Comparison of ENCODE assay signal across 23 cellular contexts in the genomic region with DNA sequence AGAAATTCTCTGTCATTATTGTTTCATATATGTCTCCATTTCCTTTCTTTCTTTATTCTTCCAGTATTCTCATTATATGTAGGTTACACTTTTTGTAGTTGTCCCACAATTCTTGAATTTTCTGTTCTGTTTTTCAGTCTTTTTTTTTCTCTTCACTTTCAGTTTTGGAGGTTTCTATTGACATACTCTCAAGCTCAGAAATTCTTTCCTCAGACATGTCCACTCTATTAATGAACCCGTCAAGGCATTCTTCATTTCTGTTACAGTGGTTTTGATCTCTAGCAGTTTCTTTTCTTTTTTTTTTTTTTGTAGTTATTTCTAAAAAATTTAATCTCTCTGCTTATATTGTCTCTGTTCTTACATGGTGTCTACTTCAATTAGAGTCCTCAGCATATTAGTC. TPM values are rescaled to one million over a fixed set of nuclear protein-coding genes. Genes with fewer than 3 reads are reported as not detected.
"Had no signal": no experiment of that assay in that cellular context is flagged by ENCODE, and none has a peak within 500 bp of the region (broad histone marks: within the 10 kb centered on the region; RNA-seq: fewer than 3 reads in every experiment).

No MANE protein-coding gene starts in this region.

- H3K27ac ChIP-seq: RWPE1 had no signal

- DNase-seq: IMR-90; Karpas-422; KG1; MV-4-11; NCI-H1048; NCI-H1105; NCI-H1417; NCI-H146; NCI-H1694 treated with DMSO at 0.1 percent for 48 hours; NCI-H1930; NCI-H2081; NCI-H2107; NCI-H2227 treated with DMSO at 0.1 percent for 48 hours; NCI-H524; NCI-H69; NCI-H774; NK-92 treated with Interleukin-12 subunit alpha and Interleukin-12 subunit beta, amount 100 ng/mL, for 24 hours; PC-3; SHP77 had no signal

- ATAC-seq: HepG2, Panc1, PC-3 had no signal

RNA-seq across cellular contexts. Expression of gene KCNK2, which starts 49.6 kb away (rescaled TPM):
- total RNA-seq: HepG2, OCI-LY7, PC-3 had no signal
